8 cellular contexts compared by ENCODE assay signal in genomic region chr21:32450881-32451720, GRCh38. TPM values are rescaled to one million over a fixed set of nuclear protein-coding genes. Genes with fewer than 3 reads are reported as not detected.
DNase-seq lines count a peak whose midpoint lies in the region; ATAC-seq and TF ChIP-seq lines count a peak whose summit lies in the region.
"Not testable (repeated sequence)": the region's sequence is repeated elsewhere in the genome, so short reads cannot be mapped to it uniquely, and the experiment has no call there.

No MANE protein-coding gene starts in this region.

- peak overlapping the region; percentile 3; the same call in 1 of the 2 replicates for H3K27ac ChIP-seq in C4-2B
- peak overlapping the region; percentile 62 to 69 for H3K27ac ChIP-seq in ovary
- H3K27ac ChIP-seq in skin epidermis = peak overlapping the region in 14 of 21 experiments; percentile 18 to 83 (median 76)
- peak overlapping the region; percentile 82 to 90 (median 84) for H3K27ac ChIP-seq in upper lobe of left lung

- H3K36me3 ChIP-seq in kidney epithelial cell (ENCODE audit: control insufficient read depth, insufficient read depth, low read length); ovary: not testable (repeated sequence)
- H3K36me3 ChIP-seq in upper lobe of left lung = peaks cover 0 to 29% (median 2%) of the 10 kb centered on the region in 4 donors

- not testable (repeated sequence) for DNase-seq in T-helper 17 cell
- DNase-seq in chondrocyte (ENCODE audit: low spot score) = peak; percentile 40
- DNase-seq in fibroblast of villous mesenchyme (ENCODE audit: low read depth) = peak; percentile 82
- DNase-seq in kidney epithelial cell (ENCODE audit: low read depth) = peak; percentile 32
- DNase-seq in ovary = peak; percentile 66 to 81 (median 68)
- peak; percentile 26 to 83 for DNase-seq in upper lobe of left lung

- H3K27ac Mint-ChIP-seq in T-helper 17 cell = peak overlapping the region; percentile 56
- H3K27ac Mint-ChIP-seq in chondrocyte (ENCODE audit: unreplicated experiment) = peak overlapping the region; percentile 32

- H3K4me3 Mint-ChIP-seq in T-helper 17 cell; chondrocyte (ENCODE audit: unreplicated experiment): not testable (repeated sequence)

- ATAC-seq in T-helper 17 cell = not testable (repeated sequence)
- peak; percentile 70 to 81 for ATAC-seq in upper lobe of left lung (ENCODE audit: low FRiP score in 2 of 2)

- H3K4me1 Mint-ChIP-seq in T-helper 17 cell = peaks cover 13% of the 10 kb centered on the region
- H3K4me1 Mint-ChIP-seq in chondrocyte (ENCODE audit: low read depth) = not testable (repeated sequence)

- WGBS in ovary, 3 donors = 16 to 31% (median 20%) methylated on average over 16 of the region's 16 CpGs
- 42 to 49% methylated on average over 10 to 16 of the region's 16 CpGs for WGBS in upper lobe of left lung, 2 donors

- intact Hi-C loops in ovary (cut with DNase I) = loop anchor here in 1 of 4 donors (2.0 to 10.0 kb wide), 2 partner anchors 38 to 114 kb away; partner anchors contain the start of gene EVA1C

- not testable (repeated sequence) for H3K9me3 Mint-ChIP-seq in chondrocyte (ENCODE audit: low read depth)

- TF ChIP-seq EP300 in ovary (IDR thresholded peaks at IDR 0.05) = not testable (repeated sequence)
- TF ChIP-seq EP300 in upper lobe of left lung (IDR thresholded peaks at IDR 0.05) = peak; percentile 8 to 86 (median 42)

- not testable (repeated sequence) for H3K36me3 Mint-ChIP-seq in T-helper 17 cell (ENCODE audit: low read depth); chondrocyte (ENCODE audit: low read depth)

- H3K27me3 Mint-ChIP-seq in T-helper 17 cell; chondrocyte (ENCODE audit: low read depth): not testable (repeated sequence)

- not testable (repeated sequence) for H3K4me3 ChIP-seq in fibroblast of villous mesenchyme (ENCODE audit: low read depth, low read length); kidney epithelial cell (ENCODE audit: low read depth, low read length); ovary; skin epidermis; upper lobe of left lung

- H3K9me3 ChIP-seq in T-helper 17 cell (ENCODE audit: control insufficient read depth, low read length, poor library complexity, severe bottlenecking); ovary; upper lobe of left lung: not testable (repeated sequence)

- TF ChIP-seq CTCF in C4-2B (conservative IDR thresholded peaks at IDR 0.05); chondrocyte (IDR thresholded peaks at IDR 0.05); fibroblast of villous mesenchyme (IDR thresholded peaks at IDR 0.05; ENCODE audit: insufficient read depth, low read depth, low read length); kidney epithelial cell (IDR thresholded peaks at IDR 0.05; ENCODE audit: insufficient read depth, low read length, poor library complexity, severe bottlenecking); ovary (IDR thresholded peaks at IDR 0.05); upper lobe of left lung (IDR thresholded peaks at IDR 0.05): not testable (repeated sequence)

- not testable (repeated sequence) for TF ChIP-seq POLR2A in ovary (IDR thresholded peaks at IDR 0.05); upper lobe of left lung (IDR thresholded peaks at IDR 0.05)

- H3K4me1 ChIP-seq in ovary (ENCODE audit: insufficient read depth) (peaks cover 10% of the 10 kb centered on the region), upper lobe of left lung (peaks cover 24 to 40% (median 27%) of the 10 kb centered on the region in 4 donors)

- H3K27me3 ChIP-seq in kidney epithelial cell (ENCODE audit: control insufficient read depth, insufficient read depth, low read length); ovary; upper lobe of left lung: not testable (repeated sequence)

RNA-seq across cellular contexts. Expression of gene EVA1C, which starts 38.6 kb away (rescaled TPM):
- total RNA-seq in T-helper 17 cell (10 to 100 TPM; 17.9 to 21.9 TPM), chondrocyte (1.5 to 2.0 TPM (median 1.6 TPM) in 3 replicates), fibroblast of villous mesenchyme (8.4 and 10.8 TPM in 2 replicates), kidney epithelial cell (0.54 and 1.1 TPM in 2 replicates), ovary (100 to 1,000 TPM in 1 of 7 donors, 10 to 100 TPM in 6; 27.1 to 156 (median 49.6) TPM), upper lobe of left lung (10 to 100 TPM; 40.2 to 75.6 (median 55.7) TPM)
- polyA plus RNA-seq in ovary = 10 to 100 TPM; 29.9 to 46.6 TPM

RNA-seq across cellular contexts. Expression of gene URB1, which starts 58.3 kb away (rescaled TPM):
- total RNA-seq in T-helper 17 cell (10 to 100 TPM; 11.2 to 11.8 TPM), chondrocyte (13.5 to 22.1 TPM (median 15.1 TPM) in 3 replicates), fibroblast of villous mesenchyme (17.4 and 37.1 TPM in 2 replicates), kidney epithelial cell (17.8 and 24.6 TPM in 2 replicates), ovary (10 to 100 TPM; 14.4 to 29.6 (median 19.6) TPM), upper lobe of left lung (10 to 100 TPM in 5 of 6 donors, 1 to 10 TPM in 1; 9.3 to 23.0 (median 14.1) TPM)
- 1 to 10 TPM; 7.6 to 9.1 TPM for polyA plus RNA-seq in ovary

Comparison
In these comparisons a context has a peak if more than half of its experiments do, and no peak if none do; other contexts are left out.
1. H3K27ac ChIP-seq: peak in every context shown above with its lines; median percentile 84 in upper lobe of left lung; 76 in skin epidermis; 66 in ovary; 3 in C4-2B.